Comparison of ENCODE assay signal across 27 cellular contexts in genomic region chr5:137521246-137521645, GRCh38.
"Had no signal": no experiment of that assay in that cellular context is flagged by ENCODE, and none has a peak within 500 bp of the region (broad histone marks: within the 10 kb centered on the region; RNA-seq: fewer than 3 reads in every experiment).

No MANE protein-coding gene starts in this region.

- H3K27ac ChIP-seq: breast epithelium, cardiac muscle cell, colonic mucosa, esophagus muscularis mucosa, foreskin keratinocyte, gastrocnemius medialis had no signal

- ATAC-seq: activated naive CD4-positive, alpha-beta T cell treated with anti-CD3 and anti-CD28 coated beads, Interleukin-2, amount 50 U/mL, for 72 hours; activated T-cell treated with anti-CD3 and anti-CD28 coated beads, Interleukin-2, amount 50 U/mL, for 72 hours; effector memory CD8-positive, alpha-beta T cell; foreskin keratinocyte; gastrocnemius medialis; WTC11 had no signal

- DNase-seq: activated CD4-positive, alpha-beta memory T cell treated with anti-CD3 and anti-CD28 coated beads, Interleukin-2, amount 10 ng/mL, durations not matched to agents 7 days and 5 days; activated CD4-positive, alpha-beta T cell treated with anti-CD3 and anti-CD28 coated beads for 1 hour; activated CD4-positive, alpha-beta T cell treated with anti-CD3 and anti-CD28 coated beads for 4 hours; activated CD4-positive, alpha-beta T cell treated with anti-CD3 and anti-CD28 coated beads, Interleukin-2, amount 10 ng/mL, durations not matched to agents 7 days and 5 days; activated CD4-positive, alpha-beta T cell treated with anti-CD3 and anti-CD28 coated beads, Interleukin-2, amount 50 U/mL, for 4 hours; activated CD8-positive, alpha-beta memory T cell treated with anti-CD3 and anti-CD28 coated beads, Interleukin-2, amount 50 U/mL, for 48 hours; activated gamma-delta T cell; activated naive CD4-positive, alpha-beta T cell; activated naive CD4-positive, alpha-beta T cell treated with anti-CD3 and anti-CD28 coated beads, Interleukin-2, amount 10 ng/mL, durations not matched to agents 7 days and 5 days; activated naive CD8-positive, alpha-beta T cell treated with anti-CD3 and anti-CD28 coated beads, Interleukin-2, amount 10 ng/mL, durations not matched to agents 7 days and 5 days; activated T-cell treated with anti-CD3 and anti-CD28 coated beads for 4 hours; activated T-cell treated with anti-CD3 and anti-CD28 coated beads, Interleukin-2, amount 50 U/mL, for 24 hours; activated T-cell treated with anti-CD3 and anti-CD28 coated beads, Interleukin-2, amount 50 U/mL, for 72 hours; central memory CD4-positive, alpha-beta T cell; cerebellar nuclear complex; colonic mucosa; effector CD4-positive, alpha-beta T cell; effector memory CD8-positive, alpha-beta T cell; erythroblast; foreskin keratinocyte; gastrocnemius medialis; T-helper 2 cell had no signal
